Comparison of ENCODE assay signal across 1 cellular context in the genomic region with DNA sequence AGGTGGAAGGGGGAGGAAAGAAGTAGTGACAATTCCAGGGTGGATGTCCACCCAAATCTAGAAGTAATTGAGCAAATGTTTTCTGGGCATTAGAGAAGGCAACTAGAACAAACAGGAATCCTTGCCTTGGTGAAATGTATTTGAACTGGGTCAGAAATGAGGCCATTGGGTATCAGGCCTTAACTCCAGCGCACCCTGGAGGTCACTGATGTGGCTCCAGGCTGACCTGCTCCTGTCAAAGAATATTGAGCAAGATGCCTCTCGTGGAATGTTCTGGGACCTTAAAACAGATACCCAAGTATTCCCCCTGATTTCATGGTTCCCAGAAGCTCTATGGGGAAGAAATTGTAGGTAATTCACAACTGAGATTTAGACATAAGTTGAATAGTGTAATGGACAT.
TF ChIP-seq lines count a peak whose summit lies in the region.

No MANE protein-coding gene starts in this region.

TF ChIP-seq in GM12878, 131 proteins besides CTCF, POLR2A, EP300 and RAD21:
- TF ChIP-seq, protein P1, sequence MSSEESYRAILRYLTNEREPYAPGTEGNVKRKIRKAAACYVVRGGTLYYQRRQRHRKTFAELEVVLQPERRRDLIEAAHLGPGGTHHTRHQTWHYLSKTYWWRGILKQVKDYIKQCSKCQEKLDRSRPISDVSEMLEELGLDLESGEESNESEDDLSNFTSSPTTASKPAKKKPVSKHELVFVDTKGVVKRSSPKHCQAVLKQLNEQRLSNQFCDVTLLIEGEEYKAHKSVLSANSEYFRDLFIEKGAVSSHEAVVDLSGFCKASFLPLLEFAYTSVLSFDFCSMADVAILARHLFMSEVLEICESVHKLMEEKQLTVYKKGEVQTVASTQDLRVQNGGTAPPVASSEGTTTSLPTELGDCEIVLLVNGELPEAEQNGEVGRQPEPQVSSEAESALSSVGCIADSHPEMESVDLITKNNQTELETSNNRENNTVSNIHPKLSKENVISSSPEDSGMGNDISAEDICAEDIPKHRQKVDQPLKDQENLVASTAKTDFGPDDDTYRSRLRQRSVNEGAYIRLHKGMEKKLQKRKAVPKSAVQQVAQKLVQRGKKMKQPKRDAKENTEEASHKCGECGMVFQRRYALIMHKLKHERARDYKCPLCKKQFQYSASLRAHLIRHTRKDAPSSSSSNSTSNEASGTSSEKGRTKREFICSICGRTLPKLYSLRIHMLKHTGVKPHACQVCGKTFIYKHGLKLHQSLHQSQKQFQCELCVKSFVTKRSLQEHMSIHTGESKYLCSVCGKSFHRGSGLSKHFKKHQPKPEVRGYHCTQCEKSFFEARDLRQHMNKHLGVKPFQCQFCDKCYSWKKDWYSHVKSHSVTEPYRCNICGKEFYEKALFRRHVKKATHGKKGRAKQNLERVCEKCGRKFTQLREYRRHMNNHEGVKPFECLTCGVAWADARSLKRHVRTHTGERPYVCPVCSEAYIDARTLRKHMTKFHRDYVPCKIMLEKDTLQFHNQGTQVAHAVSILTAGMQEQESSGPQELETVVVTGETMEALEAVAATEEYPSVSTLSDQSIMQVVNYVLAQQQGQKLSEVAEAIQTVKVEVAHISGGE (CRISPR knock-in tag; IDR thresholded peaks at IDR 0.05), result no peak
- TF ChIP-seq YY1 (IDR thresholded peaks at IDR 0.05; ENCODE audit: low read depth, low read length) (0 out of 2 replicates have a peak, but pooled peaks have one; percentile 37), ZNF622 (IDR thresholded peaks at IDR 0.05) (no peak), SREBF1 (IDR thresholded peaks at IDR 0.05; ENCODE audit: low read length) (no peak), EED (IDR thresholded peaks at IDR 0.05; ENCODE audit: low read depth) (no peak), NBN (IDR thresholded peaks at IDR 0.05) (0 out of 2 replicates have a peak, but pooled peaks have one; percentile 13), TCF12 (IDR thresholded peaks at IDR 0.05; ENCODE audit: low read depth, low read length) (no peak), HDAC2 (IDR thresholded peaks at IDR 0.05) (no peak), POLR2AphosphoS5 (IDR thresholded peaks at IDR 0.05; ENCODE audit: low read length) (0 out of 2 replicates have a peak, but pooled peaks have one; percentile 27), SMC3 (IDR thresholded peaks at IDR 0.05; ENCODE audit: borderline replicate concordance, low read length) (peak; percentile 79), NR2C1 (IDR thresholded peaks at IDR 0.05) (no peak)
